Comparison of ENCODE assay signal across 9 cellular contexts in the genomic region with DNA sequence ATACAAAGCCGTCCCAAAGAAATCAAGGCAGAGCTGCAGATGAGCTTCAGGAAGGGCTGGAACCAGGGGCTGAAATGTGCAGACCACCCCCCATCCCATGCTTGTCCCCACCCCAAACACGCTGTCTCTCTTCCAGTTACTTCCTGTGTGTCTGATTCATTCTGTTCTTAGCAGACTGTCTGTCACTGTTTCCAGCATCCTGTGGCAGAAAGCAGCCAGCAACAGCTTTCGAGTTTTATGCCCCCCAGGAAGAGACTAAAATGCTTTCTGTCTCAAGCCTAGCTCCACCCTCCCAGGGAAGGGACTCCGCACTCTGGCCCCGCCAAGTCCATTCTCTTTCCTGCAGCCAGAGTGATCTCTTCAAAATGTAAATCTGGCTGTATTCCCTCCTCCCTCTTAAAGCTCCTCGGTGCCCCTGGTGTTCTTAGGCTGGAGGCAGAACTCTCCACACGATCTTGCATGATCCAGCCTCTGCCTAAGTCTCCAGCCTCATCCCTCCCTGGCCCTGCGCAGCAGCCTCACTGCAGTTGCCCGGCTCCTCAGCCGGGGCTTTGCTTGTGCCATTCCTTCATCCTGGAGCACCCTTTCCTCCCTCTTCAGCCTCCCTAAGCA. TPM values are rescaled to one million over a fixed set of nuclear protein-coding genes. Genes with fewer than 3 reads are reported as not detected.
DNase-seq lines count a peak whose midpoint lies in the region; ATAC-seq, FAIRE-seq and TF ChIP-seq lines count a peak whose summit lies in the region.
"Had no signal": no experiment of that assay in that cellular context is flagged by ENCODE, and none has a peak within 500 bp of the region (broad histone marks: within the 10 kb centered on the region; RNA-seq: fewer than 3 reads in every experiment).

No MANE protein-coding gene starts in this region.

- H3K27me3 ChIP-seq in MG63: no peaks in the 10 kb centered on the region
- H3K27me3 ChIP-seq in mammary epithelial cell (ENCODE audit: insufficient read depth, low read length): no peaks in the 10 kb centered on the region
- no peaks in the 10 kb centered on the region for H3K27me3 ChIP-seq in muscle layer of colon (ENCODE audit: control insufficient read depth in 1 of 2, insufficient read depth in 2 of 2, low read length in 2 of 2)

- no peaks in the 10 kb centered on the region for H3K79me2 ChIP-seq in mammary epithelial cell (ENCODE audit: insufficient read depth, low read length)

- H3K4me3 ChIP-seq in MG63: no peak overlapping the region
- H3K4me3 ChIP-seq in mammary epithelial cell (replicated peaks in 1 of 3; ENCODE audit: insufficient read depth in 1 of 3, low read depth in 2 of 3, low read length in 3 of 3): no peak overlapping the region
- H3K4me3 ChIP-seq in muscle layer of colon (ENCODE audit: low read depth in 1 of 2, low read length in 2 of 2): peak overlapping the region in 1 of 2 donors; percentile 25
- no peak overlapping the region for H3K4me3 ChIP-seq in kidney (ENCODE audit: low read length in 2 of 2)

- H3K4me2 ChIP-seq in mammary epithelial cell (ENCODE audit: insufficient read depth, low read depth, low read length): peak overlapping the region; percentile 48

- peak; percentile 51 for DNase-seq in AG20443 (ENCODE audit: low spot score)
- peak; percentile 61 for DNase-seq in MG63
- peak; percentile 31 for DNase-seq in mammary epithelial cell
- DNase-seq in kidney: no peak
- DNase-seq in NCI-H146 (lab: John Stamatoyannopoulos, UW): no peak
- DNase-seq: NCI-H510A had no signal

- H3K9me3 ChIP-seq in MG63: no peaks in the 10 kb centered on the region
- no peaks in the 10 kb centered on the region for H3K9me3 ChIP-seq in mammary epithelial cell (replicated peaks; ENCODE audit: insufficient read depth, low read length)
- no peaks in the 10 kb centered on the region for H3K9me3 ChIP-seq in muscle layer of colon (ENCODE audit: low read length)
- no peaks in the 10 kb centered on the region for H3K9me3 ChIP-seq in kidney (ENCODE audit: control insufficient read depth in 1 of 2, low read length in 2 of 2)

- H4K20me1 ChIP-seq in mammary epithelial cell (ENCODE audit: insufficient read depth, low read length): no peaks in the 10 kb centered on the region

- no peak overlapping the region for H3K9ac ChIP-seq in mammary epithelial cell (ENCODE audit: insufficient read depth, low read length)
- no peak overlapping the region for H3K9ac ChIP-seq in muscle layer of colon (ENCODE audit: low read length)
- H3K9ac ChIP-seq in kidney (ENCODE audit: low read length in 2 of 2): no peak overlapping the region

- ATAC-seq in HG03135 (IDR thresholded peaks at IDR 0.05; ENCODE audit: unreplicated experiment): no peak
- no peak for ATAC-seq in GM19455 (IDR thresholded peaks at IDR 0.05; ENCODE audit: unreplicated experiment)

- H2AFZ ChIP-seq in mammary epithelial cell (ENCODE audit: low read depth, low read length): peak overlapping the region; percentile 71

- H3K36me3 ChIP-seq in MG63 (no peaks in the 10 kb centered on the region; the same call in 1 of the 2 replicates), mammary epithelial cell (ENCODE audit: insufficient read depth, low read length) (no peaks in the 10 kb centered on the region), muscle layer of colon (ENCODE audit: insufficient read depth, low read length) (no peaks in the 10 kb centered on the region), kidney (ENCODE audit: control insufficient read depth in 1 of 2, insufficient read depth in 2 of 2, low read length in 2 of 2) (no peaks in the 10 kb centered on the region)

- TF ChIP-seq CTCF in mammary epithelial cell (conservative IDR thresholded peaks at IDR 0.05 in 1 of 2, IDR thresholded peaks at IDR 0.05 in 1 of 2; ENCODE audit: extremely low read depth in 1 of 2, insufficient read depth in 1 of 2, low read depth in 1 of 2, low read length in 2 of 2) (no peak), kidney (IDR thresholded peaks at IDR 0.05; ENCODE audit: borderline replicate concordance, extremely low read depth, insufficient read depth) (no peak)

- WGBS in mammary epithelial cell (ENCODE audit: low coverage, missing lambda C conversion rate): 39% methylated on average over 10 of the region's 10 CpGs

- H3K27ac ChIP-seq in mammary epithelial cell (ENCODE audit: insufficient read depth, low read depth, low read length) (peak overlapping the region; percentile 24), muscle layer of colon (ENCODE audit: low read depth, low read length) (peak overlapping the region; percentile 70), kidney (ENCODE audit: low read depth in 2 of 2, low read length in 2 of 2) (peak overlapping the region in 1 of 2 donors; percentile 28)

- FAIRE-seq in kidney (lab: Jason Lieb, UNC): no peak

- dilution Hi-C loops in mammary epithelial cell (cut with HindIII; ENCODE audit: low sequenced_read_pairs): no loop called here

- CTCF ChIA-PET in mammary epithelial cell (lab: Charles Lee; ENCODE audit: low non-redundant PET): no interaction called here

- H3K4me1 ChIP-seq in mammary epithelial cell (ENCODE audit: insufficient read depth, low read length): peaks cover 30% of the 10 kb centered on the region
- H3K4me1 ChIP-seq in muscle layer of colon (ENCODE audit: insufficient read depth, low read length): peaks cover 25% of the 10 kb centered on the region
- H3K4me1 ChIP-seq in kidney (ENCODE audit: control insufficient read depth in 1 of 2, insufficient read depth in 1 of 2, low read depth in 1 of 2, low read length in 2 of 2): peaks cover 0 to 2% of the 10 kb centered on the region in 2 donors

- BruUV-seq in mammary epithelial cell (replicated peaks; lab: Mats Ljungman, UMichigan): no TSS peak

- in situ Hi-C loops in mammary epithelial cell (cut with MboI; ENCODE audit: low sequenced_read_pairs in 2 of 2): no loop called here

- intact Hi-C loops in mammary epithelial cell (cut with micrococcal nuclease) (no loop called here), kidney (cut with DNase I) (no loop called here)

RNA-seq across cellular contexts. Expression of a gene that starts 41.5 kb away (rescaled TPM):
- total RNA-seq in MG63 (2014; rRNA removed; shearing (Covaris generic); ENCODE audit: low replicate concordance): 5.5 and 6.3 TPM in 2 replicates
- total RNA-seq in mammary epithelial cell (under 1 TPM; 0.28 to 0.33 TPM), kidney (32.3 TPM)
- polyA plus RNA-seq in mammary epithelial cell (2.2 TPM), kidney (ENCODE audit: insufficient read depth, low read depth, low replicate concordance) (1.9 TPM)
- 10.2 TPM for polyA minus RNA-seq in mammary epithelial cell

Comparison
In these comparisons a context has a peak if more than half of its experiments do, and no peak if none do; other contexts are left out.
1. DNase-seq: peak in AG20443 (single experiment), MG63 (single experiment) and mammary epithelial cell (single experiment); none in kidney (single experiment) and NCI-H146 (single experiment).